8 cellular contexts compared by ENCODE assay signal in the genomic region with DNA sequence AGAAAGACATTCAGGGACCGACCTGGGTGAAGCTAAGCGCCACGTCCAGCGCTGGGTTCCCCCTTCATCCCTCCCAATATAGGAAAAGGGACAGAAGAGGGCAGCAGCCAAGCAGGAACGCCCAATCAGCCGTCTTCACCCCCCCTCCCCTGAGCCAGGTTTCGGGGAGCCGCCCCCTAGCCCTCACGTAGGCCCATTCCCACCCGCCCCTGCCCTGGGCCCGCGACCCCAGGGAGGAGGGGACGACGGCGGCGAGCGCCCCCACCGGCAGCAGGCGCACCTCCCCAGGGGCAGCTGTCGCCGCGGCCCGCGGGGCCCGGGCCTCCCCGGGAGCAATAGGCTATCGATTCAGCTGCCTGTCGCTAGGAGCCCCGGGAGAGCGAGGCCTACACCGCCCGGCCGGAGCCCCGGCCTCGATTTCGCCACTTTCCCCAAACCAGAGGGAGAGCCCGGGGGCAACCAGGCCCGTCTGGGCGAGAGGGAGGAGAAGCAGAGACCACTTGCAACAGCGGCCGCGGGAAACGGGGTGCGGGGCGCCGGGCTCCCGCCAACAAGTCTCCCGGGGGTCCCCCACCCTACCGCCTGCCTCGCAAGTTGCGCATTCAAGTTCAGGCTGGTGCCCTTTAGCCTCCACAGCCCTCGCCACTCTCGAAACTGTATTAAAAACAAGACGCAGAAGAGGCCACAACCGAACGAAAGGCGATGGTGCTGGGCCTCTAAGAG. TPM values are rescaled to one million over a fixed set of nuclear protein-coding genes. Genes with fewer than 3 reads are reported as not detected.
DNase-seq lines count a peak whose midpoint lies in the region; ATAC-seq, FAIRE-seq and TF ChIP-seq lines count a peak whose summit lies in the region.

No MANE protein-coding gene starts in this region.

- TF ChIP-seq POLR2A in GM12892 (IDR thresholded peaks at IDR 0.05; ENCODE audit: low read depth, low read length) = no peak; the same call in 1 of the 2 replicates

- peaks cover 40% of the 10 kb centered on the region for H3K4me1 Mint-ChIP-seq in activated B cell treated with CpG ODN at 0.5 μM for 24 hours

- H3K36me3 Mint-ChIP-seq in activated B cell treated with CpG ODN at 0.5 μM for 24 hours (ENCODE audit: low read depth) = peaks cover 35% of the 10 kb centered on the region

- H3K9me3 Mint-ChIP-seq in activated B cell treated with CpG ODN at 0.5 μM for 24 hours = no peaks in the 10 kb centered on the region

- intact Hi-C loops in activated B cell treated with CpG ODN at 0.5 μM for 24 hours (cut with micrococcal nuclease) = loop anchor here (1.0 to 5.0 kb wide), 6 partner anchors 22 to 1909 kb away; a partner anchor contains a TSS

- FAIRE-seq in GM12892 (lab: Jason Lieb, UNC) = peak; percentile 84

- no peaks in the 10 kb centered on the region for H3K27me3 Mint-ChIP-seq in activated B cell treated with CpG ODN at 0.5 μM for 24 hours

- peak overlapping the region; percentile 88 for H3K27ac Mint-ChIP-seq in activated B cell treated with CpG ODN at 0.5 μM for 24 hours

- ATAC-seq in HG02981 (IDR thresholded peaks at IDR 0.05; ENCODE audit: unreplicated experiment) (peak; percentile 43), activated B cell treated with CpG ODN at 0.5 μM for 24 hours (ENCODE audit: low read depth) (peak; percentile 38), GM21786 (IDR thresholded peaks at IDR 0.05; ENCODE audit: unreplicated experiment) (no peak)

- TF ChIP-seq CTCF in activated B cell treated with CpG ODN at 0.5 μM for 24 hours (IDR thresholded peaks at IDR 0.05) = no peak
- TF ChIP-seq CTCF in cardiac fibroblast (IDR thresholded peaks at IDR 0.05; ENCODE audit: low read depth, low read length) = peak; percentile 22

- CTCF ChIA-PET in activated B cell treated with CpG ODN at 0.5 μM for 24 hours (lab: Charles Lee) = interaction anchor here (0.6 to 3.2 kb wide), 4 partner anchors 22 to 90 kb away, joined by 3 to 11 read pairs (median 4); no protein-coding TSS in a partner anchor

- H3K4me3 Mint-ChIP-seq in activated B cell treated with CpG ODN at 0.5 μM for 24 hours = peak overlapping the region; percentile 95

- peak; percentile 74 for DNase-seq in GM12892 (ENCODE audit: insufficient read length)
- DNase-seq in NCI-H2227 (lab: John Stamatoyannopoulos, UW; ENCODE audit: unreplicated experiment) = peak; percentile 77
- DNase-seq in activated B cell treated with CpG ODN at 0.5 μM for 24 hours = peak; percentile 72
- DNase-seq in cardiac fibroblast (ENCODE audit: low read depth in 2 of 2) = peak; percentile 59 to 70
- DNase-seq in inferior parietal cortex (ENCODE audit: extremely low spot score) = peak; percentile 59
- DNase-seq in stimulated activated CD4-positive, alpha-beta T cell treated with anti-CD3 and anti-CD28 coated beads, Interleukin-12 subunit alpha, Interleukin-12 subunit beta, amount 100 ng/mL, for 24 hours (ENCODE audit: low read depth in 2 of 2) = peak; percentile 55 to 58

- POLR2A ChIA-PET in activated B cell treated with CpG ODN at 0.5 μM for 24 hours (lab: Charles Lee) = interaction anchor here (0.7 to 3.5 kb wide), 6 partner anchors 16 to 1447 kb away, joined by 3 to 23 read pairs (median 8); a partner anchor contains a TSS

- peak overlapping the region; percentile 86 to 88 for H3K4me3 ChIP-seq in cardiac fibroblast (replicated peaks in 1 of 2; ENCODE audit: low read depth in 2 of 2, low read length in 2 of 2)

RNA-seq across cellular contexts. Expression of a gene that starts 1.3 kb away (rescaled TPM):
- 14.3 TPM for polyA plus RNA-seq in GM12892 (2012; ENCODE audit: missing spikeins)
- total RNA-seq in activated B cell treated with CpG ODN at 0.5 μM for 24 hours = 44.4 and 50.8 TPM in 2 replicates

RNA-seq across cellular contexts. Expression of a gene that starts 39.7 kb away (rescaled TPM):
- 6.2 TPM for polyA plus RNA-seq in GM12892 (2012; ENCODE audit: missing spikeins)
- total RNA-seq in activated B cell treated with CpG ODN at 0.5 μM for 24 hours = 5.2 and 6.9 TPM in 2 replicates
